Comparison of ENCODE assay signal across 1 cellular context in the genomic region with DNA sequence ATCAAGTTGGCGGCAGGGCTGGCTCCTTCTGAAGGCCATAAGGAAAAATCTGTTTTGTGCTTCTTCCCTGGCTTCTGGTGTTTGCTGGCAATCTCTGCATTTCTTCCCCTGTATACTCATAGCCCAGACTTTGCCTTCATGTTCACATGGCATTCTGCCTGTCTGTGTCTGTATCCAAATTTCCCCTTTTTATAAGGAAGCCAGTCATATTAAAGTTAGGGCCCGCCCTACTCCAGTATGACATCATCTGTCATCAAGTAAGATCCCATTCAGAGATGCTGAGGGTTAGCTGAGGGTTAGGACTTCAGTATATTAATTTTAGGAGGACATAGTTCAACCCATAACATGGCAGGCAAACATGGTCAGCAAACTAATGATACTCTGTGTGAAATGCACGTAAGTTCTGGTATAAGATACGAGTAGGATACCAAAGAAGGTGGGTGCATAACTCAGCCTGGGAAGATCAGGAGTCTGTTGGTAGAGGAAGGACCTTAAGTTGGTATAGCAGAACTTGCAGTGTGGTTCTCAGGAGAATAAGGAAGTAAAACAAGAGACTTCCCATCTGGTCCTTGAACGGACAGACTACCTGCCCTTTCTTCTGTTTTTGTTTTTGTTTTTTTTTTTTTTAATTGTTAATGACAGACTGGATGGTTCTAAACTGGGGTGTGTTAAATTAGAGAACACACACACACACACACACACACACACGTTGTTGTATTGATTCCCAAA.
TF ChIP-seq lines count a peak whose summit lies in the region.

No MANE protein-coding gene starts in this region.

TF ChIP-seq in WTC11, 78 proteins besides CTCF, POLR2A, EP300 and RAD21:
- TF ChIP-seq, protein P1, sequence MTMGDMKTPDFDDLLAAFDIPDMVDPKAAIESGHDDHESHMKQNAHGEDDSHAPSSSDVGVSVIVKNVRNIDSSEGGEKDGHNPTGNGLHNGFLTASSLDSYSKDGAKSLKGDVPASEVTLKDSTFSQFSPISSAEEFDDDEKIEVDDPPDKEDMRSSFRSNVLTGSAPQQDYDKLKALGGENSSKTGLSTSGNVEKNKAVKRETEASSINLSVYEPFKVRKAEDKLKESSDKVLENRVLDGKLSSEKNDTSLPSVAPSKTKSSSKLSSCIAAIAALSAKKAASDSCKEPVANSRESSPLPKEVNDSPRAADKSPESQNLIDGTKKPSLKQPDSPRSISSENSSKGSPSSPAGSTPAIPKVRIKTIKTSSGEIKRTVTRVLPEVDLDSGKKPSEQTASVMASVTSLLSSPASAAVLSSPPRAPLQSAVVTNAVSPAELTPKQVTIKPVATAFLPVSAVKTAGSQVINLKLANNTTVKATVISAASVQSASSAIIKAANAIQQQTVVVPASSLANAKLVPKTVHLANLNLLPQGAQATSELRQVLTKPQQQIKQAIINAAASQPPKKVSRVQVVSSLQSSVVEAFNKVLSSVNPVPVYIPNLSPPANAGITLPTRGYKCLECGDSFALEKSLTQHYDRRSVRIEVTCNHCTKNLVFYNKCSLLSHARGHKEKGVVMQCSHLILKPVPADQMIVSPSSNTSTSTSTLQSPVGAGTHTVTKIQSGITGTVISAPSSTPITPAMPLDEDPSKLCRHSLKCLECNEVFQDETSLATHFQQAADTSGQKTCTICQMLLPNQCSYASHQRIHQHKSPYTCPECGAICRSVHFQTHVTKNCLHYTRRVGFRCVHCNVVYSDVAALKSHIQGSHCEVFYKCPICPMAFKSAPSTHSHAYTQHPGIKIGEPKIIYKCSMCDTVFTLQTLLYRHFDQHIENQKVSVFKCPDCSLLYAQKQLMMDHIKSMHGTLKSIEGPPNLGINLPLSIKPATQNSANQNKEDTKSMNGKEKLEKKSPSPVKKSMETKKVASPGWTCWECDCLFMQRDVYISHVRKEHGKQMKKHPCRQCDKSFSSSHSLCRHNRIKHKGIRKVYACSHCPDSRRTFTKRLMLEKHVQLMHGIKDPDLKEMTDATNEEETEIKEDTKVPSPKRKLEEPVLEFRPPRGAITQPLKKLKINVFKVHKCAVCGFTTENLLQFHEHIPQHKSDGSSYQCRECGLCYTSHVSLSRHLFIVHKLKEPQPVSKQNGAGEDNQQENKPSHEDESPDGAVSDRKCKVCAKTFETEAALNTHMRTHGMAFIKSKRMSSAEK (CRISPR knock-in tag; IDR thresholded peaks at IDR 0.05; ENCODE audit: borderline replicate concordance) = no peak
- TF ChIP-seq OVOL2 (CRISPR knock-in tag; IDR thresholded peaks at IDR 0.05; ENCODE audit: borderline replicate concordance) (no peak), TP53 (CRISPR knock-in tag; IDR thresholded peaks at IDR 0.05) (no peak), IRF2 (CRISPR knock-in tag; IDR thresholded peaks at IDR 0.05; ENCODE audit: borderline replicate concordance, low read depth) (no peak)
